Comparison of ENCODE assay signal across 23 cellular contexts in genomic region chr6:73116330-73116729, GRCh38.
"Had no signal": no experiment of that assay in that cellular context is flagged by ENCODE, and none has a peak within 500 bp of the region (broad histone marks: within the 10 kb centered on the region; RNA-seq: fewer than 3 reads in every experiment).

No MANE protein-coding gene starts in this region.

- DNase-seq: colonic mucosa; cortex of kidney; dermis blood vessel endothelial cell; dorsolateral prefrontal cortex; effector CD4-positive, alpha-beta T cell; effector CD8-positive, alpha-beta T cell; effector memory CD4-positive, alpha-beta T cell; effector memory CD8-positive, alpha-beta T cell; endodermal cell; erythroblast; esophagus squamous epithelium; foreskin fibroblast; foreskin keratinocyte; foreskin melanocyte; gastrocnemius medialis; glutamatergic neuron; head of caudate nucleus; heart left ventricle; heart right ventricle had no signal

- H3K4me1 ChIP-seq: colonic mucosa, esophagus muscularis mucosa, esophagus squamous epithelium, gastrocnemius medialis, gastroesophageal sphincter, heart left ventricle, heart right ventricle had no signal

- H3K36me3 ChIP-seq: colonic mucosa, esophagus muscularis mucosa, esophagus squamous epithelium, gastrocnemius medialis, gastroesophageal sphincter, heart left ventricle, heart right ventricle had no signal

- H3K9me3 ChIP-seq: colonic mucosa, esophagus muscularis mucosa, esophagus squamous epithelium, gastrocnemius medialis, gastroesophageal sphincter, heart left ventricle, heart right ventricle had no signal

- H3K4me3 ChIP-seq: colonic mucosa, coronary artery, dorsolateral prefrontal cortex, esophagus muscularis mucosa, esophagus squamous epithelium, gastrocnemius medialis, gastroesophageal sphincter, heart left ventricle, heart right ventricle had no signal

- H3K27ac ChIP-seq: colonic mucosa, coronary artery, dorsolateral prefrontal cortex, epithelial cell of prostate, esophagus muscularis mucosa, esophagus squamous epithelium, foreskin keratinocyte, gastrocnemius medialis, gastroesophageal sphincter, heart left ventricle, heart right ventricle had no signal
